Comparison of ENCODE assay signal across 14 cellular contexts in genomic region chr17:78034429-78035091, GRCh38.
DNase-seq lines count a peak whose midpoint lies in the region; ATAC-seq and TF ChIP-seq lines count a peak whose summit lies in the region.
"Had no signal": no experiment of that assay in that cellular context is flagged by ENCODE, and none has a peak within 500 bp of the region (broad histone marks: within the 10 kb centered on the region; RNA-seq: fewer than 3 reads in every experiment).

No MANE protein-coding gene starts in this region.

- H3K27me3 ChIP-seq in smooth muscle cell (ENCODE audit: low read depth): no peaks in the 10 kb centered on the region

- peak overlapping the region; percentile 39 for H3K27ac Mint-ChIP-seq in activated naive CD4-positive, alpha-beta T cell treated with anti-CD3 and anti-CD28 coated beads, Interleukin-2, amount 50 U/mL, for 24 hours

- H3K4me1 ChIP-seq in smooth muscle cell (ENCODE audit: low read depth): no peaks in the 10 kb centered on the region

- H3K36me3 ChIP-seq in smooth muscle cell (ENCODE audit: low read depth): no peaks in the 10 kb centered on the region

- 73% methylated on average over 9 of the region's 9 CpGs for WGBS in smooth muscle cell (ENCODE audit: low lambda C conversion rate)

- no peaks in the 10 kb centered on the region for H4K20me1 ChIP-seq in smooth muscle cell (ENCODE audit: low read depth)

- H3K9ac ChIP-seq in smooth muscle cell (ENCODE audit: low read depth): no peak overlapping the region
- H3K9ac ChIP-seq: KMS-11 had no signal

- peaks cover 15% of the 10 kb centered on the region for H3K36me3 Mint-ChIP-seq in activated naive CD4-positive, alpha-beta T cell treated with anti-CD3 and anti-CD28 coated beads, Interleukin-2, amount 50 U/mL, for 24 hours

- H3K79me2 ChIP-seq in smooth muscle cell (ENCODE audit: low read depth): no peaks in the 10 kb centered on the region

- H3K9me3 Mint-ChIP-seq in activated naive CD4-positive, alpha-beta T cell treated with anti-CD3 and anti-CD28 coated beads, Interleukin-2, amount 50 U/mL, for 24 hours: no peaks in the 10 kb centered on the region
- H3K9me3 Mint-ChIP-seq: immature natural killer cell had no signal

- no peak overlapping the region for H3K4me3 ChIP-seq in smooth muscle cell
- H3K4me3 ChIP-seq: mucosa of descending colon had no signal

- peak overlapping the region; percentile 21 for H3K27ac ChIP-seq in smooth muscle cell (ENCODE audit: low read depth)
- H3K27ac ChIP-seq: KMS-11 had no signal

- no peak overlapping the region for H3K4me3 Mint-ChIP-seq in activated naive CD4-positive, alpha-beta T cell treated with anti-CD3 and anti-CD28 coated beads, Interleukin-2, amount 50 U/mL, for 24 hours
- H3K4me3 Mint-ChIP-seq: immature natural killer cell had no signal

- TF ChIP-seq CTCF in smooth muscle cell (IDR thresholded peaks at IDR 0.05; ENCODE audit: borderline replicate concordance, insufficient read depth, poor library complexity, severe bottlenecking): no peak

- H2AFZ ChIP-seq in smooth muscle cell (ENCODE audit: low read depth): no peak overlapping the region

- H3K9me3 ChIP-seq in smooth muscle cell (replicated peaks; ENCODE audit: low read depth): no peaks in the 10 kb centered on the region
- H3K9me3 ChIP-seq: mucosa of descending colon had no signal

- H3K27me3 Mint-ChIP-seq in activated naive CD4-positive, alpha-beta T cell treated with anti-CD3 and anti-CD28 coated beads, Interleukin-2, amount 50 U/mL, for 24 hours: no peaks in the 10 kb centered on the region

- H3F3A ChIP-seq in smooth muscle cell (ENCODE audit: low read depth): no peaks in the 10 kb centered on the region

- H3K4me1 Mint-ChIP-seq in activated naive CD4-positive, alpha-beta T cell treated with anti-CD3 and anti-CD28 coated beads, Interleukin-2, amount 50 U/mL, for 24 hours: peaks cover 29% of the 10 kb centered on the region

- no peak for ATAC-seq in HG02759 (IDR thresholded peaks at IDR 0.05; ENCODE audit: unreplicated experiment)
- ATAC-seq: mucosa of descending colon had no signal

- DNase-seq in activated naive CD4-positive, alpha-beta T cell treated with anti-CD3 and anti-CD28 coated beads, Interleukin-2, amount 50 U/mL, for 16 hours: no peak
- DNase-seq in NCI-H2171 treated with DMSO at 0.1 percent for 48 hours (lab: John Stamatoyannopoulos, UW) (peak; percentile 64), dermis blood vessel endothelial cell (peak; percentile 67), smooth muscle cell (lab: John Stamatoyannopoulos, UW; ENCODE audit: unreplicated experiment) (no peak), DMS53 (lab: John Stamatoyannopoulos, UW) (no peak), C1 segment of cervical spinal cord (lab: John Stamatoyannopoulos, UW) (no peak)
- DNase-seq: activated CD4-positive, alpha-beta T cell treated with anti-CD3 and anti-CD28 coated beads for 1 hour; immature natural killer cell; mucosa of descending colon; NCI-H2081; SW 1271 had no signal

- no peak overlapping the region for H3K4me2 ChIP-seq in smooth muscle cell

Comparison
In these comparisons a context has a peak if more than half of its experiments do, and no peak if none do; other contexts are left out.
1. DNase-seq: peak in NCI-H2171 treated with DMSO at 0.1 percent for 48 hours (single experiment) and dermis blood vessel endothelial cell (single experiment); none in activated naive CD4-positive, alpha-beta T cell treated with anti-CD3 and anti-CD28 coated beads, Interleukin-2, amount 50 U/mL, for 16 hours (single experiment), smooth muscle cell (single experiment), DMS53 (single experiment) and C1 segment of cervical spinal cord (0 of 14).